ENCODE assay signal across 1 cellular context in the genomic region with DNA sequence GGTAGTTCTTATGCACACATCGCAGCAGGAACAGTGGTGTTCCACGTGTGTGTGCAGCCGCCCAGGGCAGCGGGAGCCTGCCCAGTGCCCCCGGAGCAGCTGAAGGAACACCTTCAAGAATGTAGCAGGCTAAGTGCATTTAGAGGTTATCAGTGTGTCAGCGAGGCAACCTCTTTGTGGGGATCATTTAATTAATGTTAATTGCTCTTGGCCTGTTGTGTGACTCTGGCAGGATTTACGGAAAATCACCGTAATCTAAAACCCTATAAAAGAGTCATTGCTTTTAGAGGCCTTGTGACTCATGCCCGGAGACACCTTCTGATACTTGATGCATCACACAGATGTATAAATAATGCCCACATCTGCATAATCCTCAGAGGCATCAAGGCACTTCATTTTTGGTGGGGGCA.
TF ChIP-seq lines count a peak whose summit lies in the region.

No MANE protein-coding gene starts in this region.

TF ChIP-seq in HEK293, 187 proteins besides CTCF, POLR2A, EP300 and RAD21 (continued from another document and continues in another):
- peak; percentile 67; the same call in 1 of the 2 replicates for TF ChIP-seq ZNF391 (tag by site-specific recombination; IDR thresholded peaks at IDR 0.05; ENCODE audit: borderline replicate concordance, low read depth)
- TF ChIP-seq ZNF354C (tag by site-specific recombination; IDR thresholded peaks at IDR 0.05; ENCODE audit: borderline replicate concordance, low read depth): no peak
- TF ChIP-seq ZNF585B (tag by site-specific recombination; IDR thresholded peaks at IDR 0.05): no peak
- no peak for TF ChIP-seq ZNF248 (tag by site-specific recombination; IDR thresholded peaks at IDR 0.05)
- peak; percentile 60; the same call in 1 of the 2 replicates for TF ChIP-seq PATZ1 (tag by site-specific recombination; IDR thresholded peaks at IDR 0.05)
- no peak for TF ChIP-seq ZNF48 (tag by site-specific recombination; IDR thresholded peaks at IDR 0.05)
- TF ChIP-seq ZNF16 (tag by site-specific recombination; IDR thresholded peaks at IDR 0.05; ENCODE audit: low read depth): no peak
- peak; percentile 64 for TF ChIP-seq GLIS2 (tag by site-specific recombination; IDR thresholded peaks at IDR 0.05)
- no peak for TF ChIP-seq ZNF404 (tag by site-specific recombination; IDR thresholded peaks at IDR 0.05)
- TF ChIP-seq ZNF513 (tag by site-specific recombination; IDR thresholded peaks at IDR 0.05): no peak
- TF ChIP-seq ZSCAN30 (tag by site-specific recombination; IDR thresholded peaks at IDR 0.05): 0 out of 2 replicates have a peak, but pooled peaks have one; percentile 25
- no peak for TF ChIP-seq ZNF654 (tag by site-specific recombination; IDR thresholded peaks at IDR 0.05; ENCODE audit: low read depth)
- TF ChIP-seq OVOL3 (tag by site-specific recombination; IDR thresholded peaks at IDR 0.05): 0 out of 2 replicates have a peak, but pooled peaks have one; percentile 15
- no peak for TF ChIP-seq ATF2 (tag by site-specific recombination; IDR thresholded peaks at IDR 0.05; ENCODE audit: low read depth)
- no peak for TF ChIP-seq ZNF791 (tag by site-specific recombination; IDR thresholded peaks at IDR 0.05)
- no peak for TF ChIP-seq ZNF621 (tag by site-specific recombination; IDR thresholded peaks at IDR 0.05)
- TF ChIP-seq YY2 (tag by site-specific recombination; IDR thresholded peaks at IDR 0.05): no peak
- TF ChIP-seq PRDM1 (tag by site-specific recombination; IDR thresholded peaks at IDR 0.05): no peak
- no peak for TF ChIP-seq ZNF560 (tag by site-specific recombination; IDR thresholded peaks at IDR 0.05; ENCODE audit: borderline replicate concordance)
- no peak for TF ChIP-seq ZNF335 (tag by site-specific recombination; conservative IDR thresholded peaks at IDR 0.05)
- TF ChIP-seq ZNF157 (tag by site-specific recombination; IDR thresholded peaks at IDR 0.05): no peak
- no peak for TF ChIP-seq ZNF76 (tag by site-specific recombination; IDR thresholded peaks at IDR 0.05; ENCODE audit: borderline replicate concordance, low read depth)
- no peak for TF ChIP-seq ZNF433 (tag by site-specific recombination; IDR thresholded peaks at IDR 0.05; ENCODE audit: low read depth)
- no peak for TF ChIP-seq ZNF239 (tag by site-specific recombination; IDR thresholded peaks at IDR 0.05)
- no peak for TF ChIP-seq ZNF121 (tag by site-specific recombination; IDR thresholded peaks at IDR 0.05)
- peak; percentile 57 for TF ChIP-seq KLF8 (tag by site-specific recombination; IDR thresholded peaks at IDR 0.05)
- no peak for TF ChIP-seq TCF7L2 (IDR thresholded peaks at IDR 0.05; ENCODE audit: borderline replicate concordance, low read depth, low read length)
- no peak for TF ChIP-seq YY1 (tag by site-specific recombination; IDR thresholded peaks at IDR 0.05)
- TF ChIP-seq ZNF677 (tag by site-specific recombination; IDR thresholded peaks at IDR 0.05): no peak
- TF ChIP-seq ZFP41 (tag by site-specific recombination; IDR thresholded peaks at IDR 0.05; ENCODE audit: borderline replicate concordance): no peak
- peak; percentile 74 for TF ChIP-seq GFI1B (tag by site-specific recombination; IDR thresholded peaks at IDR 0.05)
- TF ChIP-seq ZNF768 (tag by site-specific recombination; IDR thresholded peaks at IDR 0.05): no peak
- TF ChIP-seq, protein P1, sequence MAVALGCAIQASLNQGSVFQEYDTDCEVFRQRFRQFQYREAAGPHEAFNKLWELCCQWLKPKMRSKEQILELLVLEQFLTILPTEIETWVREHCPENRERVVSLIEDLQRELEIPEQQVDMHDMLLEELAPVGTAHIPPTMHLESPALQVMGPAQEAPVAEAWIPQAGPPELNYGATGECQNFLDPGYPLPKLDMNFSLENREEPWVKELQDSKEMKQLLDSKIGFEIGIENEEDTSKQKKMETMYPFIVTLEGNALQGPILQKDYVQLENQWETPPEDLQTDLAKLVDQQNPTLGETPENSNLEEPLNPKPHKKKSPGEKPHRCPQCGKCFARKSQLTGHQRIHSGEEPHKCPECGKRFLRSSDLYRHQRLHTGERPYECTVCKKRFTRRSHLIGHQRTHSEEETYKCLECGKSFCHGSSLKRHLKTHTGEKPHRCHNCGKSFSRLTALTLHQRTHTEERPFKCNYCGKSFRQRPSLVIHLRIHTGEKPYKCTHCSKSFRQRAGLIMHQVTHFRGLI (tag by site-specific recombination; IDR thresholded peaks at IDR 0.05): no peak
- TF ChIP-seq ZNF140 (tag by site-specific recombination; IDR thresholded peaks at IDR 0.05): no peak
- TF ChIP-seq ZNF629 (tag by site-specific recombination; IDR thresholded peaks at IDR 0.05): peak; percentile 79
- no peak for TF ChIP-seq SETDB1 (IDR thresholded peaks at IDR 0.05; ENCODE audit: insufficient read length, low read length)
- TF ChIP-seq, protein P2, sequence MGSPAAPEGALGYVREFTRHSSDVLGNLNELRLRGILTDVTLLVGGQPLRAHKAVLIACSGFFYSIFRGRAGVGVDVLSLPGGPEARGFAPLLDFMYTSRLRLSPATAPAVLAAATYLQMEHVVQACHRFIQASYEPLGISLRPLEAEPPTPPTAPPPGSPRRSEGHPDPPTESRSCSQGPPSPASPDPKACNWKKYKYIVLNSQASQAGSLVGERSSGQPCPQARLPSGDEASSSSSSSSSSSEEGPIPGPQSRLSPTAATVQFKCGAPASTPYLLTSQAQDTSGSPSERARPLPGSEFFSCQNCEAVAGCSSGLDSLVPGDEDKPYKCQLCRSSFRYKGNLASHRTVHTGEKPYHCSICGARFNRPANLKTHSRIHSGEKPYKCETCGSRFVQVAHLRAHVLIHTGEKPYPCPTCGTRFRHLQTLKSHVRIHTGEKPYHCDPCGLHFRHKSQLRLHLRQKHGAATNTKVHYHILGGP (tag by site-specific recombination; IDR thresholded peaks at IDR 0.05): 0 out of 2 replicates have a peak, but pooled peaks have one; percentile 9
- no peak for TF ChIP-seq ZBTB1 (tag by site-specific recombination; IDR thresholded peaks at IDR 0.05)
- TF ChIP-seq ZBTB11 (tag by site-specific recombination; conservative IDR thresholded peaks at IDR 0.05; ENCODE audit: low read depth): no peak
- no peak for TF ChIP-seq ZNF311 (tag by site-specific recombination; IDR thresholded peaks at IDR 0.05; ENCODE audit: borderline replicate concordance)
- TF ChIP-seq ZBTB17 (tag by site-specific recombination; IDR thresholded peaks at IDR 0.05): no peak
- TF ChIP-seq ZNF19 (tag by site-specific recombination; IDR thresholded peaks at IDR 0.05; ENCODE audit: low read depth): no peak
- TF ChIP-seq, protein P3, sequence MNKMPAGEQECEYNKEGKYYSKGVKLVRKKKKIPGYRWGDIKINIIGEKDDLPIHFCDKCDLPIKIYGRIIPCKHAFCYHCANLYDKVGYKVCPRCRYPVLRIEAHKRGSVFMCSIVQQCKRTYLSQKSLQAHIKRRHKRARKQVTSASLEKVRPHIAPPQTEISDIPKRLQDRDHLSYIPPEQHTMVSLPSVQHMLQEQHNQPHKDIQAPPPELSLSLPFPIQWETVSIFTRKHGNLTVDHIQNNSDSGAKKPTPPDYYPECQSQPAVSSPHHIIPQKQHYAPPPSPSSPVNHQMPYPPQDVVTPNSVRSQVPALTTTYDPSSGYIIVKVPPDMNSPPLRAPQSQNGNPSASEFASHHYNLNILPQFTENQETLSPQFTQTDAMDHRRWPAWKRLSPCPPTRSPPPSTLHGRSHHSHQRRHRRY (tag by site-specific recombination; IDR thresholded peaks at IDR 0.05): no peak
- TF ChIP-seq ZNF350 (tag by site-specific recombination; IDR thresholded peaks at IDR 0.05): no peak
- no peak for TF ChIP-seq ZNF510 (tag by site-specific recombination; IDR thresholded peaks at IDR 0.05; ENCODE audit: insufficient replicate concordance)
- no peak for TF ChIP-seq BCL11B (tag by site-specific recombination; IDR thresholded peaks at IDR 0.05; ENCODE audit: low read depth)
- TF ChIP-seq ZNF114 (tag by site-specific recombination; IDR thresholded peaks at IDR 0.05): no peak
- peak; percentile 81 for TF ChIP-seq PRDM4 (tag by site-specific recombination; IDR thresholded peaks at IDR 0.05)
- TF ChIP-seq PBX3 (CRISPR knock-in tag; IDR thresholded peaks at IDR 0.05): no peak
- peak; percentile 88 for TF ChIP-seq SP7 (tag by site-specific recombination; IDR thresholded peaks at IDR 0.05)
- peak; percentile 81 for TF ChIP-seq ZNF366 (tag by site-specific recombination; conservative IDR thresholded peaks at IDR 0.05)
